ENCODE assay signal across 8 cellular contexts in genomic region chr4:34880246-34880645, GRCh38.
"Had no signal": no experiment of that assay in that cellular context is flagged by ENCODE, and none has a peak within 500 bp of the region (broad histone marks: within the 10 kb centered on the region; RNA-seq: fewer than 3 reads in every experiment).

No MANE protein-coding gene starts in this region.

- H3K9ac ChIP-seq: KMS-11 had no signal

- H3K4me2 ChIP-seq: KMS-11 had no signal

- ATAC-seq: HepG2, K562 had no signal

- H3K4me3 ChIP-seq: K562 had no signal

- DNase-seq: IMR-90, KBM-7, KG1 had no signal

- FAIRE-seq: HepG2, HTR-8/SVneo, K562 had no signal

- H3K27ac ChIP-seq: HL-60, KMS-11 had no signal
